ENCODE assay signal across 8 cellular contexts in the genomic region with DNA sequence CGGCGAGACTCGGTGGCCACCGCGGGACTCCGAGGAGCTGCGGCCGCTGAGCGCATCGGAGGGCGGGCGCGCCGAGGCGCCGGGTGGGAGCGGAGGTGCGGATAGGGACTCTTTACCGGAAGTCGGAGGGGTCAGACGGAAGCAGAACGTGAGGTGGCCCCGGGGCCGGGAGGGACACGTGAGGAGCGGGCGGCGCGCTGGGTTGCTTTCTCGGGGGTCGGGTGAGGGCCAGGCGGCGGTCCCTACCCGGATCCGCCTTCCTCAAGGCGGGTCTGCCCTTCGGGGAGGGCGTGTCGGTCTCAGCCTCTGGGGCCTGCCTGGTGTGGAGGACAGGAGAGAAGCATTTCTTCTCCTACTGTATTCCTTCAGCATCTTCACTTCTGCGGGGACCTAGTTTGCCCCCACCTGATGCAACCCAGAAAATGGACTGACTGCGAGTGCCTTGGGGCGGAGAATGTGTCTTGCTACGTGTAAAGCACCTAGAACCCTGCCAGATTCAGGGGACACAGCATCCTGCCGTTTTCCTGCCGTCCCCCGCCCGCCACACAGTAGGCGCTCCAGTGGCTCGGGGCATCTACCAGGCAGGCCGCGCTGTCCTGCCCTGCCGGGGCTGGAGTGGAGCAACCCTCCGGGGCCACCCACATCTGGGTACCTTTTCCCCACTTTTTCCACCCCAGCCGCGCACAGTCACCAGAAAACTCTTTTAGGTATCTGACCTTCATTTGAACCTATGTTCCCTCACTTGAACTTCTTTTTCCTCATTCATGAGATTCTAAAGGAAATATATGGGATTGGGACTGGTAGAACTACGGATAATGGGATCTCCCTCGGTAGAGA. TPM values are rescaled to one million over a fixed set of nuclear protein-coding genes. Genes with fewer than 3 reads are reported as not detected.
A peak's percentile ranks its signal among the peaks of the same experiment; 100 is the strongest.
DNase-seq lines count a peak whose midpoint lies in the region; ATAC-seq, FAIRE-seq and TF ChIP-seq lines count a peak whose summit lies in the region.

No MANE protein-coding gene starts in this region.

- peak overlapping the region; percentile 80 for H3K4me3 ChIP-seq in Loucy (ENCODE audit: low read length, poor library complexity, severe bottlenecking)

- no peaks in the 10 kb centered on the region for H3F3A ChIP-seq in Loucy (ENCODE audit: low read depth)

- FAIRE-seq in H54 (lab: Jason Lieb, UNC) = peak; percentile 90

- H3K79me2 ChIP-seq in Loucy (ENCODE audit: insufficient read depth, low read length) = peaks cover 38% of the 10 kb centered on the region

- H3K27me3 Mint-ChIP-seq in neural crest cell (ENCODE audit: low read depth) = peaks cover 3% of the 10 kb centered on the region
- no peaks in the 10 kb centered on the region for H3K27me3 Mint-ChIP-seq in stimulated activated naive CD8-positive, alpha-beta T cell treated with anti-CD3 and anti-CD28 coated beads, Interleukin-15, amount 100 ng/mL, for 72 hours

- peak; percentile 67 for ATAC-seq in foreskin keratinocyte
- ATAC-seq in stimulated activated naive CD8-positive, alpha-beta T cell treated with anti-CD3 and anti-CD28 coated beads, Interleukin-15, amount 100 ng/mL, for 72 hours = peak; percentile 89

- DNase-seq in ELF-1 (ENCODE audit: low read depth, low spot score) = peak; percentile 95
- DNase-seq in H54 (ENCODE audit: insufficient read length, low spot score) = peak; percentile 88
- DNase-seq in SHP77 (lab: John Stamatoyannopoulos, UW) = peak; percentile 85 to 88
- DNase-seq in activated gamma-delta T cell treated with anti-CD3 and anti-CD28 coated beads, Interleukin-2, amount 50 U/mL, for 16 hours (ENCODE audit: low read depth) = peak; percentile 84
- DNase-seq in foreskin keratinocyte = peak; percentile 57 to 79
- peak; percentile 83 for DNase-seq in neural crest cell (ENCODE audit: low read depth, low spot score)
- DNase-seq in stimulated activated naive CD8-positive, alpha-beta T cell treated with anti-CD3 and anti-CD28 coated beads, Interleukin-15, amount 100 ng/mL, for 72 hours = peak; percentile 91 to 94

- H3K27me3 ChIP-seq in Loucy (ENCODE audit: insufficient read depth, low read length, poor library complexity, severe bottlenecking) (no peaks in the 10 kb centered on the region), foreskin keratinocyte (no peaks in the 10 kb centered on the region)

- TF ChIP-seq CTCF in Loucy (conservative IDR thresholded peaks at IDR 0.05; ENCODE audit: low read length) (no peak), foreskin keratinocyte (conservative IDR thresholded peaks at IDR 0.05) (no peak), neural crest cell (conservative IDR thresholded peaks at IDR 0.05) (no peak)

- peak overlapping the region; percentile 88 for H3K27ac Mint-ChIP-seq in neural crest cell (ENCODE audit: unreplicated experiment)
- H3K27ac Mint-ChIP-seq in stimulated activated naive CD8-positive, alpha-beta T cell treated with anti-CD3 and anti-CD28 coated beads, Interleukin-15, amount 100 ng/mL, for 72 hours = peak overlapping the region; percentile 85 to 94

- no peaks in the 10 kb centered on the region for H3K9me3 Mint-ChIP-seq in neural crest cell
- H3K9me3 Mint-ChIP-seq in stimulated activated naive CD8-positive, alpha-beta T cell treated with anti-CD3 and anti-CD28 coated beads, Interleukin-15, amount 100 ng/mL, for 72 hours = no peaks in the 10 kb centered on the region

- no peaks in the 10 kb centered on the region for H3K9me2 ChIP-seq in Loucy (replicated peaks; ENCODE audit: low read depth, low read length)

- H2AFZ ChIP-seq in Loucy (ENCODE audit: low read length) = peak overlapping the region; percentile 90

- H3K4me1 ChIP-seq in Loucy (ENCODE audit: insufficient read depth, low read length, poor library complexity, severe bottlenecking) = peaks cover 22% of the 10 kb centered on the region
- peaks cover 7% of the 10 kb centered on the region for H3K4me1 ChIP-seq in foreskin keratinocyte

- H3K9ac ChIP-seq in Loucy (ENCODE audit: low read depth, low read length, poor library complexity, severe bottlenecking) = peak overlapping the region; percentile 73

- peak; percentile 55 for TF ChIP-seq POLR2A in H54 (IDR thresholded peaks at IDR 0.05; ENCODE audit: low read depth, low read length)

- peaks cover 30% of the 10 kb centered on the region for H3K4me1 Mint-ChIP-seq in neural crest cell
- H3K4me1 Mint-ChIP-seq in stimulated activated naive CD8-positive, alpha-beta T cell treated with anti-CD3 and anti-CD28 coated beads, Interleukin-15, amount 100 ng/mL, for 72 hours = peaks cover 37% of the 10 kb centered on the region

- H3K27ac ChIP-seq in foreskin keratinocyte = peak overlapping the region; percentile 90

- H3K36me3 Mint-ChIP-seq in neural crest cell (ENCODE audit: low read depth) = no peaks in the 10 kb centered on the region

- peak overlapping the region; percentile 88 for H3K4me3 Mint-ChIP-seq in neural crest cell
- peak overlapping the region; percentile 86 to 95 for H3K4me3 Mint-ChIP-seq in stimulated activated naive CD8-positive, alpha-beta T cell treated with anti-CD3 and anti-CD28 coated beads, Interleukin-15, amount 100 ng/mL, for 72 hours

- peak overlapping the region; percentile 90 for H3K4me2 ChIP-seq in Loucy (ENCODE audit: low read depth, low read length, poor library complexity, severe bottlenecking)

- no peaks in the 10 kb centered on the region for H3K36me3 ChIP-seq in Loucy (ENCODE audit: insufficient read depth, low read length)

- H3K9me3 ChIP-seq in Loucy (ENCODE audit: insufficient read depth, low read depth, low read length) = no peaks in the 10 kb centered on the region

- peaks cover 36% of the 10 kb centered on the region for H4K20me1 ChIP-seq in Loucy (ENCODE audit: insufficient read depth, low read length, poor library complexity, severe bottlenecking)

RNA-seq across cellular contexts. Expression of gene ATXN2, which starts 0.6 kb away (rescaled TPM):
- total RNA-seq in foreskin keratinocyte = 34.4 and 34.7 TPM in 2 replicates
- 17.3 and 18.9 TPM in 2 replicates for polyA plus RNA-seq in foreskin keratinocyte
- total RNA-seq in neural crest cell = 69.2 and 71.0 TPM in 2 replicates

Comparison
In these comparisons a context has a peak if more than half of its experiments do, and no peak if none do; other contexts are left out.
1. Peak in every context shown above with its lines: DNase-seq, ATAC-seq, H3K4me3 ChIP-seq and H3K27ac ChIP-seq.